8 cellular contexts compared by ENCODE assay signal in the genomic region with DNA sequence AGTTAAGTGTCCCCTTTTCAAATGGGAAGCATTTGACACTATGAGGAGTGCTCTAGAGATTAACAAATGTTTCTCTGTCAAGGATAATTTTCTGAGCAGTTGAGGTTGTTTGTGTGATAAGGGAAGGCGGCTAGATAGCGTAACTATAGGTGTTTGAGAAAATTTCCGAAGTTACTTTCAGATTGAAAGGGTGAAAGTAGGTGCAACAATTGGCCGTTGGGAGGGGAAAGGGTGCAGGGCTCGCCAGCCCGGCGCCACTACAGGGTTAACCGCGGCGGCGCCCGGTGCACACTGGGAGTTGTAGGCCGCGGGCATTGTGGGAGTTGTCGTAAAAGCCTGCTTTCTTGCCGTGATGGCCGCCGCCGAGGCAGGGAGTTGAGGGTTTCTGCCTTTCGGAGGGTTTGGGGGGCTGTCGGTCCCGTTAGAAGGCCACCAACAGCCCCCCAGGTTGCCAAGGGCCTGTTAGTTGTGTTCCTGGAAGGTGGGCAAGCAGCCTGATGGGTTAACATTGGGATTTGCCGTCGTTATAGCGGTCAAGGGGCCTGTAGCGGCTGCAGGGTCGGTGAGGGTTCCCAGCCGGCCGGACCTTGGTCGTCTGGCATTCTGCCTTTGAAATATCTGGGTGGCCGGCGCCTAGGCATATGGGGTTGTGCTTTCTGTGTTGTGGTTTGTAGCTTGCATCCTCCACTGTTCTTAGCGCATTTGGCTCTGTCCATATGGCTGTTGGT. TPM values are rescaled to one million over a fixed set of nuclear protein-coding genes. Genes with fewer than 3 reads are reported as not detected.
DNase-seq lines count a peak whose midpoint lies in the region; ATAC-seq and TF ChIP-seq lines count a peak whose summit lies in the region.

No MANE protein-coding gene starts in this region.

- POLR2A ChIA-PET in T-cell (lab: Charles Lee), result no interaction called here

- intact Hi-C loops in left ventricle myocardium superior (cut with micrococcal nuclease), result no loop called here

- H3K27ac ChIP-seq in urinary bladder (ENCODE audit: low read depth), result peak overlapping the region; percentile 27

- peaks cover 11 to 16% of the 10 kb centered on the region in 2 donors for H3K27me3 Mint-ChIP-seq in T-cell
- H3K27me3 Mint-ChIP-seq in progenitor cell of endocrine pancreas, result peaks cover 13% of the 10 kb centered on the region

- CTCF ChIA-PET in T-cell (lab: Charles Lee), result no interaction called here

- H3K9me3 Mint-ChIP-seq in T-cell (no peaks in the 10 kb centered on the region), progenitor cell of endocrine pancreas (ENCODE audit: low read depth) (no peaks in the 10 kb centered on the region)

- DNase-seq in GM13976 (ENCODE audit: low spot score) (peak; percentile 91), NCI-H1436 (lab: John Stamatoyannopoulos, UW) (peak; percentile 63), T-cell (peak; percentile 66 to 89 (median 82)), amygdala (lab: John Stamatoyannopoulos, UW) (peak; percentile 16 to 93 (median 80)), left ventricle myocardium superior (peak; percentile 92), progenitor cell of endocrine pancreas (ENCODE audit: low spot score, unreplicated experiment) (peak; percentile 72)

- in situ Hi-C loops in GM13976 (cut with MboI; ENCODE audit: low sequenced_read_pairs, unreplicated experiment), result no loop called here

- peak overlapping the region; percentile 81 for H3K4me3 ChIP-seq in urinary bladder (ENCODE audit: low read depth, low read length)

- H3K4me1 Mint-ChIP-seq in T-cell (peaks cover 20 to 25% (median 23%) of the 10 kb centered on the region in 3 donors), progenitor cell of endocrine pancreas (ENCODE audit: low read depth) (peaks cover 13% of the 10 kb centered on the region)

- H3K4me3 Mint-ChIP-seq in T-cell, result peak overlapping the region; percentile 93
- peak overlapping the region; percentile 91 for H3K4me3 Mint-ChIP-seq in progenitor cell of endocrine pancreas (ENCODE audit: low read depth)

- H3K36me3 Mint-ChIP-seq in T-cell (no peaks in the 10 kb centered on the region), progenitor cell of endocrine pancreas (ENCODE audit: insufficient read depth) (peaks cover 4% of the 10 kb centered on the region)

- ATAC-seq in HG02840 (IDR thresholded peaks at IDR 0.05; ENCODE audit: low FRiP score, unreplicated experiment) (peak; percentile 98), T-cell (replicated peaks in 1 of 4) (peak; percentile 98 to 100 (median 100)), left ventricle myocardium superior (peak; percentile 100)

- H3K36me3 ChIP-seq in urinary bladder (ENCODE audit: insufficient read depth), result no peaks in the 10 kb centered on the region

- H3K27ac Mint-ChIP-seq in T-cell, result peak overlapping the region; percentile 61 to 94
- peak overlapping the region; percentile 95 for H3K27ac Mint-ChIP-seq in progenitor cell of endocrine pancreas

- H3K4me1 ChIP-seq in urinary bladder (ENCODE audit: insufficient read depth), result no peaks in the 10 kb centered on the region

- WGBS in urinary bladder, result under 1% methylated on average over 33 of the region's 33 CpGs

- TF ChIP-seq CTCF in GM13976 (IDR thresholded peaks at IDR 0.05; ENCODE audit: borderline replicate concordance, control extremely low read depth, extremely low read depth, insufficient read depth, missing control alignments) (no peak), progenitor cell of endocrine pancreas (IDR thresholded peaks at IDR 0.05; ENCODE audit: unreplicated experiment) (no peak)

RNA-seq across cellular contexts. Expression of gene HSD17B12, which starts 36.5 kb away (rescaled TPM):
- total RNA-seq in T-cell (10 to 100 TPM; 17.9 to 25.6 (median 23.8) TPM), left ventricle myocardium superior (67.8 TPM), progenitor cell of endocrine pancreas (84.9 and 91.8 TPM in 2 replicates), urinary bladder (99.3 TPM)
- 32.3 TPM for polyA plus RNA-seq in urinary bladder

Comparison
In these comparisons a context has a peak if more than half of its experiments do, and no peak if none do; other contexts are left out.
1. Peak in every context shown above with its lines: DNase-seq, ATAC-seq, H3K4me3 ChIP-seq and H3K27ac ChIP-seq.